ENCODE assay signal across 9 cellular contexts in genomic region chr12:57893460-57894353, GRCh38. TPM values are rescaled to one million over a fixed set of nuclear protein-coding genes. Genes with fewer than 3 reads are reported as not detected.
DNase-seq lines count a peak whose midpoint lies in the region; ATAC-seq, FAIRE-seq and TF ChIP-seq lines count a peak whose summit lies in the region.
"Had no signal": no experiment of that assay in that cellular context is flagged by ENCODE, and none has a peak within 500 bp of the region (broad histone marks: within the 10 kb centered on the region; RNA-seq: fewer than 3 reads in every experiment).

No MANE protein-coding gene starts in this region.

- peaks cover 10% of the 10 kb centered on the region for H3K27me3 Mint-ChIP-seq in stimulated activated naive CD8-positive, alpha-beta T cell treated with anti-CD3 and anti-CD28 coated beads, Interleukin-15, amount 100 ng/mL, for 72 hours
- H3K27me3 Mint-ChIP-seq: activated naive CD4-positive, alpha-beta T cell treated with anti-CD3 and anti-CD28 coated beads, Interleukin-2, amount 50 U/mL, for 24 hours had no signal

- no peak for ATAC-seq in stimulated activated naive CD8-positive, alpha-beta T cell treated with anti-CD3 and anti-CD28 coated beads, Interleukin-15, amount 100 ng/mL, for 72 hours
- ATAC-seq in stimulated activated naive CD8-positive, alpha-beta T cell treated with anti-CD3 and anti-CD28 coated beads, Interleukin-15, Interleukin-2, amounts not matched to agents 100 U/mL and 50 U/mL, for 24 hours: no peak
- ATAC-seq in omental fat pad (ENCODE audit: low FRiP score) (peak; percentile 80), HG03521 (IDR thresholded peaks at IDR 0.05; ENCODE audit: unreplicated experiment) (no peak)

- no peak for DNase-seq in stimulated activated naive CD8-positive, alpha-beta T cell treated with anti-CD3 and anti-CD28 coated beads, Interleukin-15, amount 100 ng/mL, for 72 hours
- no peak for DNase-seq in stimulated activated naive CD8-positive, alpha-beta T cell treated with anti-CD3 and anti-CD28 coated beads, Interleukin-15, Interleukin-2, amounts not matched to agents 100 U/mL and 50 U/mL, for 24 hours
- DNase-seq in UCSD-AML1 (lab: John Stamatoyannopoulos, UW; ENCODE audit: unreplicated experiment) (peak; percentile 29), frontal cortex (ENCODE audit: low spot score in 2 of 2) (peak; percentile 52 to 53), omental fat pad (ENCODE audit: low spot score) (peak; percentile 54), NCI-H524 treated with DMSO at 0.1 percent for 48 hours (lab: John Stamatoyannopoulos, UW) (no peak)
- no peak for DNase-seq in activated CD8-positive, alpha-beta memory T cell treated with anti-CD3 and anti-CD28 coated beads, Interleukin-2, amount 50 U/mL, for 4 hours

- FAIRE-seq in frontal cortex (lab: Jason Lieb, UNC): no peak

- H3K9me3 Mint-ChIP-seq in stimulated activated naive CD8-positive, alpha-beta T cell treated with anti-CD3 and anti-CD28 coated beads, Interleukin-15, amount 100 ng/mL, for 72 hours: no peaks in the 10 kb centered on the region
- H3K9me3 Mint-ChIP-seq: activated naive CD4-positive, alpha-beta T cell treated with anti-CD3 and anti-CD28 coated beads, Interleukin-2, amount 50 U/mL, for 24 hours had no signal

- H3K4me1 Mint-ChIP-seq in stimulated activated naive CD8-positive, alpha-beta T cell treated with anti-CD3 and anti-CD28 coated beads, Interleukin-15, amount 100 ng/mL, for 72 hours: peaks cover 68% of the 10 kb centered on the region

- peak overlapping the region; percentile 35 to 57 for H3K27ac Mint-ChIP-seq in stimulated activated naive CD8-positive, alpha-beta T cell treated with anti-CD3 and anti-CD28 coated beads, Interleukin-15, amount 100 ng/mL, for 72 hours

- peak overlapping the region in 1 of 2 donors; percentile 47 for H3K4me3 Mint-ChIP-seq in stimulated activated naive CD8-positive, alpha-beta T cell treated with anti-CD3 and anti-CD28 coated beads, Interleukin-15, amount 100 ng/mL, for 72 hours

- no peak for TF ChIP-seq CTCF in omental fat pad (IDR thresholded peaks at IDR 0.05)

RNA-seq across cellular contexts. Expression of gene CTDSP2, which starts 47.2 kb away (rescaled TPM):
- total RNA-seq in frontal cortex (14.7 TPM), omental fat pad (100 to 1,000 TPM; 106 to 179 (median 150) TPM)

RNA-seq across cellular contexts. Expression of gene ATP23, which starts 47.7 kb away (rescaled TPM):
- total RNA-seq in frontal cortex (6.1 TPM), omental fat pad (10 to 100 TPM in 2 of 4 donors, 1 to 10 TPM in 2; 3.6 to 18.3 (median 7.9) TPM)

Comparison
In these comparisons a context has a peak if more than half of its experiments do, and no peak if none do; other contexts are left out.
1. DNase-seq: peak in UCSD-AML1 (single experiment), frontal cortex (2 of 2) and omental fat pad (single experiment); none in stimulated activated naive CD8-positive, alpha-beta T cell treated with anti-CD3 and anti-CD28 coated beads, Interleukin-15, amount 100 ng/mL, for 72 hours (0 of 2), stimulated activated naive CD8-positive, alpha-beta T cell treated with anti-CD3 and anti-CD28 coated beads, Interleukin-15, Interleukin-2, amounts not matched to agents 100 U/mL and 50 U/mL, for 24 hours (single experiment), activated CD8-positive, alpha-beta memory T cell treated with anti-CD3 and anti-CD28 coated beads, Interleukin-2, amount 50 U/mL, for 4 hours (single experiment) and NCI-H524 treated with DMSO at 0.1 percent for 48 hours (single experiment).